In genomic region chr10:79707017-79707416, GRCh38 we compare ENCODE assay signal across 1 cellular context. TPM values are rescaled to one million over a fixed set of nuclear protein-coding genes. Genes with fewer than 3 reads are reported as not detected.
"Had no signal": no experiment of that assay in that cellular context is flagged by ENCODE, and none has a peak within 500 bp of the region (broad histone marks: within the 10 kb centered on the region; RNA-seq: fewer than 3 reads in every experiment).

No MANE protein-coding gene starts in this region.

RNA-seq across cellular contexts. Expression of gene NUTM2B, which starts 4.0 kb away (rescaled TPM):
- total RNA-seq: SJSA1 had no signal
